ENCODE assay signal across 1 cellular context in genomic region chr21:36211660-36212512, GRCh38.
TF ChIP-seq lines count a peak whose summit lies in the region.

No MANE protein-coding gene starts in this region.

TF ChIP-seq in endothelial cell of umbilical vein, 7 proteins besides CTCF, POLR2A, EP300 and RAD21:
- peak; percentile 38 for TF ChIP-seq FOS (IDR thresholded peaks at IDR 0.05; ENCODE audit: borderline replicate concordance, insufficient read depth, low read length)
- no peak for TF ChIP-seq EZH2 (IDR thresholded peaks at IDR 0.05; ENCODE audit: borderline replicate concordance, low read depth, low read length, severe bottlenecking)
- TF ChIP-seq JUN (IDR thresholded peaks at IDR 0.05; ENCODE audit: borderline replicate concordance, insufficient read depth, insufficient read length, low read depth), result no peak
